Comparison of ENCODE assay signal across 8 cellular contexts in the genomic region with DNA sequence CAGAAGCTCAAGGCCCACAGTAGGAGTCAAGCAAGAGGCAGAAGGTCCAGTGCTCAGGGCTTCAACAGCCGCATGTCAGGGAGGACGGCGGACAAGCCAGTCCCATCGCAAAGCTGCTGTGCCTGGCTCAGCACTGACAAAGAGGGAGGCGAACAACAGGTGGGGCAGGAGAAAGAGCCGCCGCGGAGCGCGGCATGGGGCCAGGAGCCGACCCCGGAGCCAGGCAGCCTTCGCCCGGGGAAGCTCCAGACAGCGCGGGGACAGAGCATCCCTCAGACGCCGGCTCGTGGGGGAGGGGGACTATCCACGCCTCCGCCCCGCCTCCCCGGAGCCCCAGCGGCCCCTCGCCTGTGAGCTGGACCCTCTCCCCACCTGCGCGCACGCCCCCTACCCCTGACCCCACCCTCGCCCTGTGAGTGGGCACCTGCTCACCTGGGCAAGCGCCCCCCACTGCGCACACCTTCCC. TPM values are rescaled to one million over a fixed set of nuclear protein-coding genes. Genes with fewer than 3 reads are reported as not detected.
A peak's percentile ranks its signal among the peaks of the same experiment; 100 is the strongest.
DNase-seq lines count a peak whose midpoint lies in the region; ATAC-seq, FAIRE-seq and TF ChIP-seq lines count a peak whose summit lies in the region.

No MANE protein-coding gene starts in this region.

- H4K20me1 ChIP-seq in endothelial cell of umbilical vein (replicated peaks; ENCODE audit: control insufficient read depth, extremely low read depth, insufficient read depth, low read length), result no peaks in the 10 kb centered on the region

- peaks cover 30% of the 10 kb centered on the region for H3K79me2 ChIP-seq in endothelial cell of umbilical vein (ENCODE audit: control insufficient read depth, insufficient read depth, low read length)

- CTCF ChIA-PET in endothelial cell of umbilical vein (lab: Charles Lee), result interaction anchor here (1.2 to 4.2 kb wide), 3 partner anchors 21 to 132 kb away, joined by 3 to 29 read pairs (median 8); no protein-coding TSS in a partner anchor

- POLR2A ChIA-PET in endothelial cell of umbilical vein (lab: Charles Lee), result no interaction called here

- H3K27me3 Mint-ChIP-seq in type B pancreatic cell, result no peaks in the 10 kb centered on the region

- H3K27ac ChIP-seq in endothelial cell of umbilical vein (ENCODE audit: insufficient read depth, low read depth, low read length), result peak overlapping the region; percentile 2

- TF ChIP-seq CTCF in GM12875 (IDR thresholded peaks at IDR 0.05; ENCODE audit: borderline replicate concordance, insufficient read depth, low read depth, low read length), result no peak
- TF ChIP-seq CTCF in LNCaP clone FGC (IDR thresholded peaks at IDR 0.05; ENCODE audit: control insufficient read depth, extremely low read depth, insufficient read depth), result no peak
- TF ChIP-seq CTCF in endothelial cell of umbilical vein (IDR thresholded peaks at IDR 0.05; ENCODE audit: extremely low read depth in 1 of 2, insufficient read depth in 1 of 2, low read depth in 1 of 2, low read length in 2 of 2), result no peak
- no peak for TF ChIP-seq CTCF in type B pancreatic cell (conservative IDR thresholded peaks at IDR 0.05)

- DNase-seq in LNCaP clone FGC (ENCODE audit: low read depth) (no peak), endothelial cell of umbilical vein (ENCODE audit: low read depth, low spot score) (peak; percentile 28), myocyte (ENCODE audit: low read depth) (peak; percentile 52), type B pancreatic cell (ENCODE audit: extremely low spot score, unreplicated experiment) (no peak), GDM1 (lab: John Stamatoyannopoulos, UW) (no peak)
- peak; percentile 77 for DNase-seq in activated CD8-positive, alpha-beta memory T cell treated with anti-CD3 and anti-CD28 coated beads for 24 hours

- peak; percentile 46 for FAIRE-seq in endothelial cell of umbilical vein (lab: Jason Lieb, UNC)

- peak overlapping the region; percentile 51 for H3K4me2 ChIP-seq in endothelial cell of umbilical vein (ENCODE audit: insufficient read depth, low read length)

- peaks cover 24% of the 10 kb centered on the region for H3K36me3 Mint-ChIP-seq in type B pancreatic cell

- H3K9ac ChIP-seq in endothelial cell of umbilical vein (replicated peaks; ENCODE audit: extremely low read depth, insufficient read depth, low read length), result peak overlapping the region; percentile 55

- H2AFZ ChIP-seq in endothelial cell of umbilical vein (ENCODE audit: low read depth, low read length), result peak overlapping the region; percentile 54

- no peak for TF ChIP-seq POLR2A in endothelial cell of umbilical vein (IDR thresholded peaks at IDR 0.05; ENCODE audit: low read depth, low read length)

- H3K4me3 Mint-ChIP-seq in type B pancreatic cell, result peak overlapping the region; percentile 97

- H3K4me3 ChIP-seq in GM12875 (ENCODE audit: low read depth, low read length) (peak overlapping the region; percentile 85), LNCaP clone FGC (ENCODE audit: low read depth, low read length) (peak overlapping the region; percentile 85), endothelial cell of umbilical vein (replicated peaks in 1 of 3; ENCODE audit: insufficient read depth in 1 of 3, low read depth in 1 of 3, low read length in 3 of 3) (peak overlapping the region; percentile 29 to 98 (median 61))

- no TSS peak for BruUV-seq in endothelial cell of umbilical vein (replicated peaks; lab: Mats Ljungman, UMichigan)

- intact Hi-C loops in endothelial cell of umbilical vein (cut with micrococcal nuclease), result loop anchor here (5.0 kb wide), 1 partner anchor 114 kb away; no protein-coding TSS in a partner anchor

- H3K9me3 Mint-ChIP-seq in type B pancreatic cell, result no peaks in the 10 kb centered on the region

- peak overlapping the region; percentile 80 for H3K27ac Mint-ChIP-seq in type B pancreatic cell

- H3K4me1 ChIP-seq in endothelial cell of umbilical vein (ENCODE audit: control insufficient read depth, extremely low read depth, insufficient read depth, low read length), result peaks cover 31% of the 10 kb centered on the region

- H3K9me3 ChIP-seq in endothelial cell of umbilical vein (replicated peaks; ENCODE audit: control insufficient read depth, insufficient read depth, low read length), result no peaks in the 10 kb centered on the region

- H3K4me1 Mint-ChIP-seq in type B pancreatic cell (ENCODE audit: unreplicated experiment), result peaks cover 38% of the 10 kb centered on the region

- no peaks in the 10 kb centered on the region for H3K27me3 ChIP-seq in endothelial cell of umbilical vein (ENCODE audit: control insufficient read depth in 2 of 2, insufficient read depth in 2 of 2, low read length in 2 of 2)

- ATAC-seq in GM19324 (IDR thresholded peaks at IDR 0.05; ENCODE audit: low FRiP score, unreplicated experiment), result no peak

- H3K9me1 ChIP-seq in endothelial cell of umbilical vein (replicated peaks; ENCODE audit: control insufficient read depth, extremely low read depth, insufficient read depth, low read length), result no peaks in the 10 kb centered on the region

- dilution Hi-C loops in endothelial cell of umbilical vein (cut with MboI; ENCODE audit: extremely low pct_ligation_motif_present, low sequenced_read_pairs), result no loop called here

- H3K36me3 ChIP-seq in endothelial cell of umbilical vein (ENCODE audit: control insufficient read depth in 2 of 2, extremely low read depth in 1 of 2, insufficient read depth in 2 of 2, low read length in 2 of 2), result peaks cover 6 to 16% of the 10 kb centered on the region in 2 experiments

TF ChIP-seq in endothelial cell of umbilical vein, 7 proteins besides CTCF, POLR2A, EP300 and RAD21:
- TF ChIP-seq EZH2 (IDR thresholded peaks at IDR 0.05; ENCODE audit: borderline replicate concordance, low read depth, low read length, severe bottlenecking) (no peak), MYC (IDR thresholded peaks at IDR 0.05; ENCODE audit: low read depth, low read length) (no peak), GATA2 (IDR thresholded peaks at IDR 0.05; ENCODE audit: insufficient read depth, insufficient read length, low read depth, low read length) (no peak), FOS (IDR thresholded peaks at IDR 0.05; ENCODE audit: borderline replicate concordance, insufficient read depth, low read length) (no peak), JUN (IDR thresholded peaks at IDR 0.05; ENCODE audit: borderline replicate concordance, insufficient read depth, insufficient read length, low read depth) (no peak), POLR2AphosphoS5 (IDR thresholded peaks at IDR 0.05; ENCODE audit: insufficient read depth, low read depth, low read length) (no peak)
- TF ChIP-seq, protein P1, sequence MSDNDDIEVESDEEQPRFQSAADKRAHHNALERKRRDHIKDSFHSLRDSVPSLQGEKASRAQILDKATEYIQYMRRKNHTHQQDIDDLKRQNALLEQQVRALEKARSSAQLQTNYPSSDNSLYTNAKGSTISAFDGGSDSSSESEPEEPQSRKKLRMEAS (IDR thresholded peaks at IDR 0.05; ENCODE audit: insufficient read depth, insufficient read length), result no peak

RNA-seq across cellular contexts. Expression of a gene that starts 0.4 kb away (rescaled TPM):
- total RNA-seq in endothelial cell of umbilical vein (166 and 171 TPM in 2 replicates), myocyte (48.0 and 87.5 TPM in 2 replicates), type B pancreatic cell (ENCODE audit: low replicate concordance) (97.0 and 99.1 TPM in 2 replicates)
- polyA plus RNA-seq in endothelial cell of umbilical vein, result 175 and 195 TPM in 2 replicates
- 95.6 and 104 TPM in 2 replicates for polyA plus RNA-seq in endothelial cell of umbilical vein (2011; cell fraction: cytosol; rRNA removed)
- 59.4 and 61.8 TPM in 2 replicates for polyA plus RNA-seq in endothelial cell of umbilical vein (2011; cell fraction: nucleus; rRNA removed)
- polyA plus RNA-seq in endothelial cell of umbilical vein (2012), result 77.5 and 97.2 TPM in 2 replicates
- 168 and 190 TPM in 2 replicates for polyA minus RNA-seq in endothelial cell of umbilical vein
- polyA minus RNA-seq in endothelial cell of umbilical vein (2011; cell fraction: cytosol; rRNA and poly(A)+ RNA removed), result 101 TPM
- polyA minus RNA-seq in endothelial cell of umbilical vein (2011; cell fraction: nucleus; rRNA and poly(A)+ RNA removed), result 23.2 and 30.1 TPM in 2 replicates
- 138 TPM for polyA plus RNA-seq in myocyte (2012)

RNA-seq across cellular contexts. Expression of a gene that starts 5.2 kb away (rescaled TPM):
- total RNA-seq in endothelial cell of umbilical vein (96.2 and 99.2 TPM in 2 replicates), myocyte (31.9 and 48.0 TPM in 2 replicates), type B pancreatic cell (ENCODE audit: low replicate concordance) (66.6 and 96.7 TPM in 2 replicates)
- 73.5 and 77.5 TPM in 2 replicates for polyA plus RNA-seq in endothelial cell of umbilical vein
- 52.3 and 58.9 TPM in 2 replicates for polyA plus RNA-seq in endothelial cell of umbilical vein (2011; cell fraction: cytosol; rRNA removed)
- polyA plus RNA-seq in endothelial cell of umbilical vein (2011; cell fraction: nucleus; rRNA removed), result 271 and 353 TPM in 2 replicates
- polyA plus RNA-seq in endothelial cell of umbilical vein (2012), result 93.3 and 93.6 TPM in 2 replicates
- 108 and 125 TPM in 2 replicates for polyA minus RNA-seq in endothelial cell of umbilical vein
- polyA minus RNA-seq in endothelial cell of umbilical vein (2011; cell fraction: cytosol; rRNA and poly(A)+ RNA removed), result 21.8 TPM
- 142 and 151 TPM in 2 replicates for polyA minus RNA-seq in endothelial cell of umbilical vein (2011; cell fraction: nucleus; rRNA and poly(A)+ RNA removed)
- 56.0 TPM for polyA plus RNA-seq in myocyte (2012)

Comparison
In these comparisons a context has a peak if more than half of its experiments do, and no peak if none do; other contexts are left out.
1. DNase-seq: peak in activated CD8-positive, alpha-beta memory T cell treated with anti-CD3 and anti-CD28 coated beads for 24 hours (single experiment), endothelial cell of umbilical vein (single experiment) and myocyte (single experiment); none in LNCaP clone FGC (single experiment), type B pancreatic cell (single experiment) and GDM1 (single experiment).
2. Peak in every context shown above with its lines, with median percentiles within 50 percentile points of each other: H3K4me3 ChIP-seq.